ENCODE assay signal across 8 cellular contexts in the genomic region with DNA sequence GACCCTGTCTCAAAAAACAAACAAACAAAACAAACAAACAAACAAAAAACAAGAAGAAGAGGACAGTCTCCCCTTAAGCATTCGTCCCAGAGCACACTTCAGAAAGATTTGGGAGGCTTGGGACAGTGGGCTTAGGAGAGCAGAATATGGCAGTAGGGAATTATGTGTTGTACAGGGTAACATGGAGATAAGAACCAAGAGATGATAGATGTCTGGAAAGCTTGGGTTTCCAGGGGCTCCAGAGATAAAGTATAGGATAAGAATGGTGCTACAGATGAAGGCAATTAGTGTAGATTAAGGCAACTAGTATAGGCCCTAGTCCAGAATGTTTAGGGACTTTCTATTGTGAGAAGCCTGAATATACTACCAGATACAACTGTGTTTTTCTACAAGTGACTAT.
"Had no signal": no experiment of that assay in that cellular context is flagged by ENCODE, and none has a peak within 500 bp of the region (broad histone marks: within the 10 kb centered on the region; RNA-seq: fewer than 3 reads in every experiment).

No MANE protein-coding gene starts in this region.

- FAIRE-seq: G401.6, GM12878, GM12891, GM12892, GM18507, GM19239 had no signal

- H3K4me3 ChIP-seq: GM12878 had no signal

- ATAC-seq: GM12878 had no signal

- DNase-seq: GDM1, GF-D8 had no signal
